ENCODE assay signal across 15 cellular contexts in genomic region chr2:163595033-163595432, GRCh38.
"Had no signal": no experiment of that assay in that cellular context is flagged by ENCODE, and none has a peak within 500 bp of the region (broad histone marks: within the 10 kb centered on the region; RNA-seq: fewer than 3 reads in every experiment).

No MANE protein-coding gene starts in this region.

- ATAC-seq: esophagus mucosa; heart left ventricle; left lobe of liver; stimulated activated naive B cell treated with anti-CD40 and anti-IgM and Interleukin-4, amounts not matched to agents 10 μg/mL and 1 μg/mL and 100 μg/mL, for 72 hours had no signal

- H3K4me3 ChIP-seq: breast epithelium, heart left ventricle, right atrium auricular region had no signal

- H3K36me3 Mint-ChIP-seq: stimulated activated naive B cell treated with anti-CD40 and anti-IgM and Interleukin-4, amounts not matched to agents 10 μg/mL and 1 μg/mL and 100 μg/mL, for 72 hours had no signal

- H3K4me3 Mint-ChIP-seq: activated B cell treated with CpG ODN at 0.5 μM for 24 hours; activated CD4-positive, alpha-beta T cell treated with anti-CD3 and anti-CD28 coated beads, Interleukin-2, amount 10 ng/mL, durations not matched to agents 24 days and 14 days; activated T-helper 1 cell treated with anti-CD3 and anti-CD28 coated beads, Interleukin-12 subunit alpha, Interleukin-12 subunit beta, Interleukin-2, Interleukin-4 antibody, amounts not matched to agents 30 ng/mL and 10 ng/mL and 1 ng/mL, durations not matched to agents 14 hours and 24 hours and 36 hours; nephron progenitor cell; stimulated activated naive B cell treated with anti-CD40 and anti-IgM and Interleukin-4, amounts not matched to agents 10 μg/mL and 1 μg/mL and 100 μg/mL, for 72 hours had no signal

- H3K27me3 ChIP-seq: breast epithelium, dorsolateral prefrontal cortex, heart left ventricle, right atrium auricular region had no signal

- DNase-seq: activated B cell treated with CpG ODN at 0.5 μM for 24 hours; activated CD4-positive, alpha-beta T cell treated with anti-CD3 and anti-CD28 coated beads, Interleukin-2, amount 10 ng/mL, durations not matched to agents 24 days and 14 days; activated naive CD4-positive, alpha-beta T cell treated with Interleukin-2 at 50 U/mL for 16 hours; dorsolateral prefrontal cortex; heart left ventricle; nephron progenitor cell; posterior cingulate gyrus; stimulated activated naive B cell treated with anti-CD40 and anti-IgM and Interleukin-4, amounts not matched to agents 10 μg/mL and 1 μg/mL and 100 μg/mL, for 72 hours; T-helper 2 cell; trophoblast cell had no signal

- H3K27ac Mint-ChIP-seq: activated B cell treated with CpG ODN at 0.5 μM for 24 hours; activated CD4-positive, alpha-beta T cell treated with anti-CD3 and anti-CD28 coated beads, Interleukin-2, amount 10 ng/mL, durations not matched to agents 24 days and 14 days; activated T-helper 1 cell treated with anti-CD3 and anti-CD28 coated beads, Interleukin-12 subunit alpha, Interleukin-12 subunit beta, Interleukin-2, Interleukin-4 antibody, amounts not matched to agents 30 ng/mL and 10 ng/mL and 1 ng/mL, durations not matched to agents 14 hours and 24 hours and 36 hours; nephron progenitor cell; stimulated activated naive B cell treated with anti-CD40 and anti-IgM and Interleukin-4, amounts not matched to agents 10 μg/mL and 1 μg/mL and 100 μg/mL, for 72 hours had no signal

- H3K9me3 Mint-ChIP-seq: activated B cell treated with CpG ODN at 0.5 μM for 24 hours; activated CD4-positive, alpha-beta T cell treated with anti-CD3 and anti-CD28 coated beads, Interleukin-2, amount 10 ng/mL, durations not matched to agents 24 days and 14 days; activated T-helper 1 cell treated with anti-CD3 and anti-CD28 coated beads, Interleukin-12 subunit alpha, Interleukin-12 subunit beta, Interleukin-2, Interleukin-4 antibody, amounts not matched to agents 30 ng/mL and 10 ng/mL and 1 ng/mL, durations not matched to agents 14 hours and 24 hours and 36 hours; nephron progenitor cell; stimulated activated naive B cell treated with anti-CD40 and anti-IgM and Interleukin-4, amounts not matched to agents 10 μg/mL and 1 μg/mL and 100 μg/mL, for 72 hours had no signal

- H3K4me1 ChIP-seq: breast epithelium, heart left ventricle, right atrium auricular region had no signal

- H3K4me1 Mint-ChIP-seq: activated B cell treated with CpG ODN at 0.5 μM for 24 hours; activated CD4-positive, alpha-beta T cell treated with anti-CD3 and anti-CD28 coated beads, Interleukin-2, amount 10 ng/mL, durations not matched to agents 24 days and 14 days had no signal

- H3K36me3 ChIP-seq: breast epithelium, heart left ventricle, right atrium auricular region had no signal

- H3K9me3 ChIP-seq: breast epithelium, heart left ventricle, right atrium auricular region had no signal

- H3K27ac ChIP-seq: breast epithelium, dorsolateral prefrontal cortex, heart left ventricle, right atrium auricular region had no signal

- H3K27me3 Mint-ChIP-seq: activated B cell treated with CpG ODN at 0.5 μM for 24 hours; activated CD4-positive, alpha-beta T cell treated with anti-CD3 and anti-CD28 coated beads, Interleukin-2, amount 10 ng/mL, durations not matched to agents 24 days and 14 days; stimulated activated naive B cell treated with anti-CD40 and anti-IgM and Interleukin-4, amounts not matched to agents 10 μg/mL and 1 μg/mL and 100 μg/mL, for 72 hours had no signal
